Comparison of ENCODE assay signal across 1 cellular context in the genomic region with DNA sequence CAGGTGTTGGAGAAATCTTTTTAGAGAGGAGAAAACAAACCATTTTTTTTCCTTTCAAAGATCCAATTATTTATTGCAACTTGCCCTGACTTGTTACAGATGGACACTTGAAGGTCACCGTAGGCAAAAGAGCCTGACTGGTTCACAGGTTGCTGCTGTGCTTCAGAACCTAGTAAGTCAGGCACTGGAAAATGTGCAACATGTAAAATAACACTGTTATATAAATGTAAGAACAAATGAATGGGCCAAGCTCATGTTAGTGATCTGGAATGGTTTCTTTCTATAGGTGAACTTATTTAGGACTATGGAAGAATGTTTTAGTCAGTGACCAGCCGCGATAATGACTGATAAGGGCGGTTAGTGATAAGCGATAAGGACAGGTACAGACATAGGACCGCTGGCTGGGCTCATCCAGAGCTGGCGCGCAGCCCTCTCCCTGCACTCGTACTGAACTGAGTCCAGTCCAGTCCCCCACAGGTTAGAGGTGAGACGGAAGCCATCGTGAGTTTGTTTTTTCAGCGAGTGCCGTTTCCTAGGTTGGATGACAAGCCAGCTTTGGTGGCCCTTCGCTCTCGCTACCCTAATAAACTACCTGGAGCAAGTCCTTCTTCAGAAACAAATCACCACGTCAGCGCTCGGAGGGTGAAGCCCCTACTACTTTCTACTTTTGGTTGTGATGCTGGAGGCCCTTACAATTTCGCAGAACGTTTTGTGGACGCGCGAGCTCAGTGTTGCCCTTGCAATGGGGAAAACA.
TF ChIP-seq lines count a peak whose summit lies in the region.

No MANE protein-coding gene starts in this region.

TF ChIP-seq in HepG2, 621 proteins besides CTCF, POLR2A, EP300 and RAD21 (continued from another document and continues in another):
- no peak for TF ChIP-seq ZNF543 (CRISPR knock-in tag; IDR thresholded peaks at IDR 0.05)
- TF ChIP-seq ZNF326 (CRISPR knock-in tag; IDR thresholded peaks at IDR 0.05; ENCODE audit: borderline replicate concordance), result no peak
- no peak for TF ChIP-seq ZNF761 (CRISPR knock-in tag; conservative IDR thresholded peaks at IDR 0.05)
- no peak for TF ChIP-seq ZFAT (CRISPR knock-in tag; conservative IDR thresholded peaks at IDR 0.05)
- no peak for TF ChIP-seq NFKBIZ (CRISPR knock-in tag; IDR thresholded peaks at IDR 0.05)
- TF ChIP-seq SP5 (CRISPR knock-in tag; IDR thresholded peaks at IDR 0.05; ENCODE audit: borderline replicate concordance, low read depth), result no peak
- no peak for TF ChIP-seq DRAP1 (CRISPR knock-in tag; IDR thresholded peaks at IDR 0.05)
- TF ChIP-seq ZNF619 (CRISPR knock-in tag; IDR thresholded peaks at IDR 0.05), result 0 out of 2 replicates have a peak, but pooled peaks have one; percentile 1
- TF ChIP-seq ZNF709 (CRISPR knock-in tag; IDR thresholded peaks at IDR 0.05), result 0 out of 2 replicates have a peak, but pooled peaks have one; percentile 33
- TF ChIP-seq ZNF792 (CRISPR knock-in tag; IDR thresholded peaks at IDR 0.05), result 0 out of 2 replicates have a peak, but pooled peaks have one; percentile 1
- no peak for TF ChIP-seq ZSCAN20 (CRISPR knock-in tag; IDR thresholded peaks at IDR 0.05; ENCODE audit: borderline replicate concordance)
- TF ChIP-seq, protein P1, sequence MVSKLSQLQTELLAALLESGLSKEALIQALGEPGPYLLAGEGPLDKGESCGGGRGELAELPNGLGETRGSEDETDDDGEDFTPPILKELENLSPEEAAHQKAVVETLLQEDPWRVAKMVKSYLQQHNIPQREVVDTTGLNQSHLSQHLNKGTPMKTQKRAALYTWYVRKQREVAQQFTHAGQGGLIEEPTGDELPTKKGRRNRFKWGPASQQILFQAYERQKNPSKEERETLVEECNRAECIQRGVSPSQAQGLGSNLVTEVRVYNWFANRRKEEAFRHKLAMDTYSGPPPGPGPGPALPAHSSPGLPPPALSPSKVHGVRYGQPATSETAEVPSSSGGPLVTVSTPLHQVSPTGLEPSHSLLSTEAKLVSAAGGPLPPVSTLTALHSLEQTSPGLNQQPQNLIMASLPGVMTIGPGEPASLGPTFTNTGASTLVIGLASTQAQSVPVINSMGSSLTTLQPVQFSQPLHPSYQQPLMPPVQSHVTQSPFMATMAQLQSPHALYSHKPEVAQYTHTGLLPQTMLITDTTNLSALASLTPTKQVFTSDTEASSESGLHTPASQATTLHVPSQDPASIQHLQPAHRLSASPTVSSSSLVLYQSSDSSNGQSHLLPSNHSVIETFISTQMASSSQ (IDR thresholded peaks at IDR 0.05; ENCODE audit: low read depth), result no peak
- TF ChIP-seq, protein P1 (CRISPR knock-in tag; IDR thresholded peaks at IDR 0.05; ENCODE audit: borderline replicate concordance), result no peak
- no peak for TF ChIP-seq JDP2 (CRISPR knock-in tag; IDR thresholded peaks at IDR 0.05; ENCODE audit: borderline replicate concordance)
- no peak for TF ChIP-seq MED1 (CRISPR knock-in tag; IDR thresholded peaks at IDR 0.05)
- TF ChIP-seq FOXO1 (CRISPR knock-in tag; IDR thresholded peaks at IDR 0.05), result no peak
- no peak for TF ChIP-seq ZNF282 (IDR thresholded peaks at IDR 0.05; ENCODE audit: partially characterized antibody)
- no peak for TF ChIP-seq CENPT (CRISPR knock-in tag; IDR thresholded peaks at IDR 0.05; ENCODE audit: low read depth)
- TF ChIP-seq THAP8 (CRISPR knock-in tag; IDR thresholded peaks at IDR 0.05; ENCODE audit: borderline replicate concordance), result no peak
- no peak for TF ChIP-seq FOSL1 (CRISPR knock-in tag; IDR thresholded peaks at IDR 0.05; ENCODE audit: borderline replicate concordance)
- no peak for TF ChIP-seq RNF219 (CRISPR knock-in tag; IDR thresholded peaks at IDR 0.05)
- TF ChIP-seq ZNF629 (CRISPR knock-in tag; conservative IDR thresholded peaks at IDR 0.05), result no peak
- TF ChIP-seq, protein P2, sequence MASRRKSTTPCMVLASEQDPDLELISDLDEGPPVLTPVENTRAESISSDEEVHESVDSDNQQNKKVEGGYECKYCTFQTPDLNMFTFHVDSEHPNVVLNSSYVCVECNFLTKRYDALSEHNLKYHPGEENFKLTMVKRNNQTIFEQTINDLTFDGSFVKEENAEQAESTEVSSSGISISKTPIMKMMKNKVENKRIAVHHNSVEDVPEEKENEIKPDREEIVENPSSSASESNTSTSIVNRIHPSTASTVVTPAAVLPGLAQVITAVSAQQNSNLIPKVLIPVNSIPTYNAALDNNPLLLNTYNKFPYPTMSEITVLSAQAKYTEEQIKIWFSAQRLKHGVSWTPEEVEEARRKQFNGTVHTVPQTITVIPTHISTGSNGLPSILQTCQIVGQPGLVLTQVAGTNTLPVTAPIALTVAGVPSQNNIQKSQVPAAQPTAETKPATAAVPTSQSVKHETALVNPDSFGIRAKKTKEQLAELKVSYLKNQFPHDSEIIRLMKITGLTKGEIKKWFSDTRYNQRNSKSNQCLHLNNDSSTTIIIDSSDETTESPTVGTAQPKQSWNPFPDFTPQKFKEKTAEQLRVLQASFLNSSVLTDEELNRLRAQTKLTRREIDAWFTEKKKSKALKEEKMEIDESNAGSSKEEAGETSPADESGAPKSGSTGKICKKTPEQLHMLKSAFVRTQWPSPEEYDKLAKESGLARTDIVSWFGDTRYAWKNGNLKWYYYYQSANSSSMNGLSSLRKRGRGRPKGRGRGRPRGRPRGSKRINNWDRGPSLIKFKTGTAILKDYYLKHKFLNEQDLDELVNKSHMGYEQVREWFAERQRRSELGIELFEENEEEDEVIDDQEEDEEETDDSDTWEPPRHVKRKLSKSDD (CRISPR knock-in tag; IDR thresholded peaks at IDR 0.05; ENCODE audit: low read depth), result no peak
- TF ChIP-seq ZNF552 (CRISPR knock-in tag; IDR thresholded peaks at IDR 0.05; ENCODE audit: borderline replicate concordance), result 0 out of 2 replicates have a peak, but pooled peaks have one; percentile 12
- TF ChIP-seq, protein P3, sequence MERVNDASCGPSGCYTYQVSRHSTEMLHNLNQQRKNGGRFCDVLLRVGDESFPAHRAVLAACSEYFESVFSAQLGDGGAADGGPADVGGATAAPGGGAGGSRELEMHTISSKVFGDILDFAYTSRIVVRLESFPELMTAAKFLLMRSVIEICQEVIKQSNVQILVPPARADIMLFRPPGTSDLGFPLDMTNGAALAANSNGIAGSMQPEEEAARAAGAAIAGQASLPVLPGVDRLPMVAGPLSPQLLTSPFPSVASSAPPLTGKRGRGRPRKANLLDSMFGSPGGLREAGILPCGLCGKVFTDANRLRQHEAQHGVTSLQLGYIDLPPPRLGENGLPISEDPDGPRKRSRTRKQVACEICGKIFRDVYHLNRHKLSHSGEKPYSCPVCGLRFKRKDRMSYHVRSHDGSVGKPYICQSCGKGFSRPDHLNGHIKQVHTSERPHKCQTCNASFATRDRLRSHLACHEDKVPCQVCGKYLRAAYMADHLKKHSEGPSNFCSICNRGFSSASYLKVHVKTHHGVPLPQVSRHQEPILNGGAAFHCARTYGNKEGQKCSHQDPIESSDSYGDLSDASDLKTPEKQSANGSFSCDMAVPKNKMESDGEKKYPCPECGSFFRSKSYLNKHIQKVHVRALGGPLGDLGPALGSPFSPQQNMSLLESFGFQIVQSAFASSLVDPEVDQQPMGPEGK (CRISPR knock-in tag; IDR thresholded peaks at IDR 0.05), result no peak
- TF ChIP-seq MED13 (CRISPR knock-in tag; IDR thresholded peaks at IDR 0.05), result no peak
- no peak for TF ChIP-seq ZNF337 (CRISPR knock-in tag; IDR thresholded peaks at IDR 0.05; ENCODE audit: borderline replicate concordance, low read depth)
- TF ChIP-seq, protein P4, sequence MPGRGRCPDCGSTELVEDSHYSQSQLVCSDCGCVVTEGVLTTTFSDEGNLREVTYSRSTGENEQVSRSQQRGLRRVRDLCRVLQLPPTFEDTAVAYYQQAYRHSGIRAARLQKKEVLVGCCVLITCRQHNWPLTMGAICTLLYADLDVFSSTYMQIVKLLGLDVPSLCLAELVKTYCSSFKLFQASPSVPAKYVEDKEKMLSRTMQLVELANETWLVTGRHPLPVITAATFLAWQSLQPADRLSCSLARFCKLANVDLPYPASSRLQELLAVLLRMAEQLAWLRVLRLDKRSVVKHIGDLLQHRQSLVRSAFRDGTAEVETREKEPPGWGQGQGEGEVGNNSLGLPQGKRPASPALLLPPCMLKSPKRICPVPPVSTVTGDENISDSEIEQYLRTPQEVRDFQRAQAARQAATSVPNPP (CRISPR knock-in tag; IDR thresholded peaks at IDR 0.05), result no peak
- no peak for TF ChIP-seq THAP11 (CRISPR knock-in tag; IDR thresholded peaks at IDR 0.05)
- TF ChIP-seq SUZ12 (IDR thresholded peaks at IDR 0.05; ENCODE audit: low read depth, low read length), result no peak
- no peak for TF ChIP-seq HOXA5 (CRISPR knock-in tag; IDR thresholded peaks at IDR 0.05)
- no peak for TF ChIP-seq KLF9 (CRISPR knock-in tag; IDR thresholded peaks at IDR 0.05; ENCODE audit: low read depth)
- no peak for TF ChIP-seq U2AF2 (IDR thresholded peaks at IDR 0.05; ENCODE audit: low read depth, low read length)
- TF ChIP-seq ZNF777 (CRISPR knock-in tag; IDR thresholded peaks at IDR 0.05), result 0 out of 2 replicates have a peak, but pooled peaks have one; percentile 24
- no peak for TF ChIP-seq GPBP1L1 (CRISPR knock-in tag; IDR thresholded peaks at IDR 0.05)
- no peak for TF ChIP-seq CHD4 (IDR thresholded peaks at IDR 0.05; ENCODE audit: borderline replicate concordance, low read length)
- TF ChIP-seq DNMT1 (CRISPR knock-in tag; IDR thresholded peaks at IDR 0.05), result no peak
- TF ChIP-seq HES4 (CRISPR knock-in tag; IDR thresholded peaks at IDR 0.05; ENCODE audit: borderline replicate concordance), result no peak
- TF ChIP-seq TP53 (CRISPR knock-in tag; conservative IDR thresholded peaks at IDR 0.05), result no peak
- no peak for TF ChIP-seq MTA3 (CRISPR knock-in tag; IDR thresholded peaks at IDR 0.05)
- TF ChIP-seq ZNF256 (CRISPR knock-in tag; conservative IDR thresholded peaks at IDR 0.05), result no peak
- TF ChIP-seq NFKB2 (CRISPR knock-in tag; IDR thresholded peaks at IDR 0.05; ENCODE audit: borderline replicate concordance), result no peak
- TF ChIP-seq TAF1 (CRISPR knock-in tag; IDR thresholded peaks at IDR 0.05), result no peak
- no peak for TF ChIP-seq GFI1 (CRISPR knock-in tag; IDR thresholded peaks at IDR 0.05; ENCODE audit: borderline replicate concordance)
- 0 out of 2 replicates have a peak, but pooled peaks have one; percentile 17 for TF ChIP-seq NR2F6 (IDR thresholded peaks at IDR 0.05)
- no peak for TF ChIP-seq NR2F6 (CRISPR knock-in tag; IDR thresholded peaks at IDR 0.05)
